21 cellular contexts compared by ENCODE assay signal in genomic region chr1:3377166-3377565, GRCh38.
"Had no signal": no experiment of that assay in that cellular context is flagged by ENCODE, and none has a peak within 500 bp of the region (broad histone marks: within the 10 kb centered on the region; RNA-seq: fewer than 3 reads in every experiment).

No MANE protein-coding gene starts in this region.

- H3K27me3 ChIP-seq: foreskin keratinocyte, heart left ventricle, hepatocyte had no signal

- DNase-seq: dermis blood vessel endothelial cell; dorsolateral prefrontal cortex; effector CD4-positive, alpha-beta T cell; effector memory CD4-positive, alpha-beta T cell; foreskin keratinocyte; heart left ventricle; hypothalamus; immature natural killer cell; islet precursor cell; kidney; kidney glomerular epithelial cell; left colon; left ventricle myocardium superior; lower lobe of right lung; mesenchymal stem cell; mucosa of descending colon had no signal

- H3K4me1 ChIP-seq: esophagus muscularis mucosa, foreskin keratinocyte, gastroesophageal sphincter, lower lobe of right lung had no signal

- H3K9me3 ChIP-seq: esophagus muscularis mucosa, gastroesophageal sphincter, heart left ventricle, lower lobe of right lung, mucosa of descending colon had no signal

- ATAC-seq: foreskin keratinocyte, gastroesophageal sphincter, heart left ventricle, left colon, left lobe of liver, left ventricle myocardium superior, lower lobe of right lung had no signal

- H3K36me3 ChIP-seq: esophagus muscularis mucosa, gastroesophageal sphincter, heart left ventricle, lower lobe of right lung had no signal

- H3K27ac ChIP-seq: dorsolateral prefrontal cortex, esophagus muscularis mucosa, foreskin keratinocyte, gastroesophageal sphincter, heart left ventricle, hepatocyte, lower lobe of right lung had no signal

- H3K4me3 ChIP-seq: coronary artery, dorsolateral prefrontal cortex, esophagus muscularis mucosa, gastroesophageal sphincter, heart left ventricle, hepatocyte, lower lobe of right lung, mucosa of descending colon had no signal
